In genomic region chr19:38801359-38802095, GRCh38 we compare ENCODE assay signal across 2 cellular contexts.
TF ChIP-seq lines count a peak whose summit lies in the region.

No MANE protein-coding gene starts in this region.

TF ChIP-seq in A549, 52 proteins besides CTCF, POLR2A, EP300 and RAD21:
- no peak for TF ChIP-seq FOSB (CRISPR knock-in tag; IDR thresholded peaks at IDR 0.05)
- no peak for TF ChIP-seq HEYL (CRISPR knock-in tag; IDR thresholded peaks at IDR 0.05)
- no peak for TF ChIP-seq PHF8 (IDR thresholded peaks at IDR 0.05; ENCODE audit: borderline replicate concordance, low read depth)
- TF ChIP-seq EHMT2 (IDR thresholded peaks at IDR 0.05; ENCODE audit: low read depth), result no peak
- TF ChIP-seq JUN (IDR thresholded peaks at IDR 0.05), result no peak
- TF ChIP-seq RFX5 (IDR thresholded peaks at IDR 0.05), result no peak
- TF ChIP-seq E2F6 (IDR thresholded peaks at IDR 0.05; ENCODE audit: borderline replicate concordance, low read depth), result no peak
- no peak for TF ChIP-seq KDM5A (IDR thresholded peaks at IDR 0.05)
- TF ChIP-seq, protein P1, sequence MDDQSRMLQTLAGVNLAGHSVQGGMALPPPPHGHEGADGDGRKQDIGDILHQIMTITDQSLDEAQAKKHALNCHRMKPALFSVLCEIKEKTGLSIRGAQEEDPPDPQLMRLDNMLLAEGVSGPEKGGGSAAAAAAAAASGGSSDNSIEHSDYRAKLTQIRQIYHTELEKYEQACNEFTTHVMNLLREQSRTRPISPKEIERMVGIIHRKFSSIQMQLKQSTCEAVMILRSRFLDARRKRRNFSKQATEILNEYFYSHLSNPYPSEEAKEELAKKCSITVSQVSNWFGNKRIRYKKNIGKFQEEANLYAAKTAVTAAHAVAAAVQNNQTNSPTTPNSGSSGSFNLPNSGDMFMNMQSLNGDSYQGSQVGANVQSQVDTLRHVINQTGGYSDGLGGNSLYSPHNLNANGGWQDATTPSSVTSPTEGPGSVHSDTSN (IDR thresholded peaks at IDR 0.05), result no peak
- TF ChIP-seq, protein P2, sequence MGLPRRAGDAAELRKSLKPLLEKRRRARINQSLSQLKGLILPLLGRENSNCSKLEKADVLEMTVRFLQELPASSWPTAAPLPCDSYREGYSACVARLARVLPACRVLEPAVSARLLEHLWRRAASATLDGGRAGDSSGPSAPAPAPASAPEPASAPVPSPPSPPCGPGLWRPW (IDR thresholded peaks at IDR 0.05), result no peak
- TF ChIP-seq, protein P3, sequence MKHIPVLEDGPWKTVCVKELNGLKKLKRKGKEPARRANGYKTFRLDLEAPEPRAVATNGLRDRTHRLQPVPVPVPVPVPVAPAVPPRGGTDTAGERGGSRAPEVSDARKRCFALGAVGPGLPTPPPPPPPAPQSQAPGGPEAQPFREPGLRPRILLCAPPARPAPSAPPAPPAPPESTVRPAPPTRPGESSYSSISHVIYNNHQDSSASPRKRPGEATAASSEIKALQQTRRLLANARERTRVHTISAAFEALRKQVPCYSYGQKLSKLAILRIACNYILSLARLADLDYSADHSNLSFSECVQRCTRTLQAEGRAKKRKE (CRISPR knock-in tag; IDR thresholded peaks at IDR 0.05; ENCODE audit: low read depth), result no peak
- no peak for TF ChIP-seq CHD4 (IDR thresholded peaks at IDR 0.05; ENCODE audit: borderline replicate concordance)
- no peak for TF ChIP-seq RARB (CRISPR knock-in tag; IDR thresholded peaks at IDR 0.05)
TF ChIP-seq in A549: peak in this region for 0.

TF ChIP-seq in IMR-90, 13 proteins besides CTCF, POLR2A, EP300 and RAD21:
- TF ChIP-seq MAFK (IDR thresholded peaks at IDR 0.05; ENCODE audit: low read depth, low read length), result no peak
- TF ChIP-seq RFX5 (IDR thresholded peaks at IDR 0.05; ENCODE audit: low read depth, low read length), result no peak
